Comparison of ENCODE assay signal across 19 cellular contexts in the genomic region with DNA sequence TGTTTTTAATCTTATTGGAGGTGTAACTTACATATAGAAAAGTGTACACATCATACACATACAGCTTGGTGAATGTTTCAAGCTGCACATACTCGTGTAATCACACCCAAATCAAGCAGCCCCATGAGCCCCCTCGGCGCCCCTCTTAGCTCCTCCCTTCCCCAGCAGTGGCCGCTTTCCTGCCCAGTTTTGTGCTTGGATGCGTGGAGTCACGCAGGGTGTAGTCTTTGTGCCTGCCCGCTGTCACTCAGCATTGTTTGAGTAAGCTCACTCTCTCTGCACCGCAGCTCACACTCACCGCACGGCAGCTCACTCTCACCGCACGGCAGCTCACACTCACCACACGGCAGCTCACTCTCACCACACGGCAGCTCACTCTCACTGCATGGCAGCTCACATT.
DNase-seq lines count a peak whose midpoint lies in the region; ATAC-seq and TF ChIP-seq lines count a peak whose summit lies in the region.
"Had no signal": no experiment of that assay in that cellular context is flagged by ENCODE, and none has a peak within 500 bp of the region (broad histone marks: within the 10 kb centered on the region; RNA-seq: fewer than 3 reads in every experiment).

No MANE protein-coding gene starts in this region.

- H4K20me1 ChIP-seq in HCT116 (ENCODE audit: insufficient read depth) (no peaks in the 10 kb centered on the region), OCI-LY7 (ENCODE audit: insufficient read depth, low read length) (no peaks in the 10 kb centered on the region)

- H3K4me2 ChIP-seq in HCT116 (ENCODE audit: low read length) (no peak overlapping the region), OCI-LY7 (ENCODE audit: low read length) (no peak overlapping the region)
- H3K4me2 ChIP-seq: BLaER1 had no signal

- H3K36me3 ChIP-seq in HCT116 (ENCODE audit: control insufficient read depth in 1 of 2, insufficient read depth in 2 of 2, low read length in 2 of 2) (no peaks in the 10 kb centered on the region), OCI-LY7 (ENCODE audit: insufficient read depth, low read length) (peaks cover 43% of the 10 kb centered on the region), sigmoid colon (peaks cover 0 to 21% (median 10%) of the 10 kb centered on the region in 4 donors)

- intact Hi-C loops in HCT116 (cut with micrococcal nuclease) (no loop called here), OCI-LY7 (cut with micrococcal nuclease; ENCODE audit: unreplicated experiment) (no loop called here), dorsolateral prefrontal cortex (cut with DNase I) (no loop called here), sigmoid colon (cut with DNase I) (no loop called here)

- no peaks in the 10 kb centered on the region for H3K9me2 ChIP-seq in HCT116 (ENCODE audit: insufficient read depth)
- H3K9me2 ChIP-seq in OCI-LY7 (ENCODE audit: insufficient read depth, low read length), result no peaks in the 10 kb centered on the region

- H3K4me3 ChIP-seq in HCT116 (replicated peaks in 1 of 2; ENCODE audit: low read depth in 1 of 2, low read length in 2 of 2) (no peak overlapping the region), OCI-LY7 (ENCODE audit: low read depth, low read length, poor library complexity, severe bottlenecking) (no peak overlapping the region), dorsolateral prefrontal cortex (no peak overlapping the region), sigmoid colon (no peak overlapping the region)
- H3K4me3 ChIP-seq: BLaER1 had no signal

- H3K9me3 ChIP-seq in HCT116 (ENCODE audit: control insufficient read depth in 1 of 2, insufficient read depth in 1 of 2, low read depth in 1 of 2, low read length in 2 of 2) (no peaks in the 10 kb centered on the region), OCI-LY7 (ENCODE audit: low read length) (no peaks in the 10 kb centered on the region), sigmoid colon (no peaks in the 10 kb centered on the region)
- H3K9me3 ChIP-seq: BLaER1 had no signal

- whole genome bisulfite sequencing in sigmoid colon, 2 donors, result 89 to 90% methylated on average over 14 of the region's 14 CpGs

- POLR2A ChIA-PET in HCT116 (lab: Charles Lee) (no interaction called here), OCI-LY7 (lab: Charles Lee) (interaction anchor here (0.6 to 0.7 kb wide), 3 partner anchors 292 to 706 kb away, joined by 3 to 7 read pairs (median 3); no protein-coding TSS in a partner anchor)

- H3K27me3 ChIP-seq in HCT116 (ENCODE audit: insufficient read depth, low read length) (no peaks in the 10 kb centered on the region), dorsolateral prefrontal cortex (no peaks in the 10 kb centered on the region), sigmoid colon (no peaks in the 10 kb centered on the region)

- no peak for ATAC-seq in HCT116
- no peak for ATAC-seq in effector memory CD8-positive, alpha-beta T cell (replicated peaks)
- ATAC-seq: PC-3 had no signal

- peaks cover 8% of the 10 kb centered on the region for H3K36me3 Mint-ChIP-seq in effector memory CD8-positive, alpha-beta T cell (ENCODE audit: insufficient read depth)

- no peak overlapping the region for H3K27ac ChIP-seq in HCT116 (ENCODE audit: low read depth, low read length)
- H3K27ac ChIP-seq in OCI-LY7 (ENCODE audit: low read depth, low read length, poor library complexity, severe bottlenecking), result no peak overlapping the region
- peak overlapping the region in 42 of 59 donors; percentile 10 to 97 (median 54) for H3K27ac ChIP-seq in dorsolateral prefrontal cortex
- no peak overlapping the region for H3K27ac ChIP-seq in sigmoid colon
- H3K27ac ChIP-seq: BLaER1 had no signal

- no peaks in the 10 kb centered on the region for H3K4me1 ChIP-seq in HCT116 (ENCODE audit: control insufficient read depth in 1 of 2, insufficient read depth in 2 of 2, low read length in 2 of 2)
- H3K4me1 ChIP-seq in OCI-LY7 (ENCODE audit: insufficient read depth, low read length, poor library complexity, severe bottlenecking), result peaks cover 11% of the 10 kb centered on the region
- H3K4me1 ChIP-seq in sigmoid colon, result no peaks in the 10 kb centered on the region

- no peak overlapping the region for H3K27ac Mint-ChIP-seq in effector memory CD8-positive, alpha-beta T cell
- H3K27ac Mint-ChIP-seq: CD4-positive, CD25-positive, alpha-beta regulatory T cell had no signal

- DNase-seq in HCT116 (ENCODE audit: low read depth, low spot score), result no peak
- no peak for DNase-seq in OCI-LY7 (ENCODE audit: low spot score)
- DNase-seq in dorsolateral prefrontal cortex, result peak in 2 of 10 donors; percentile 17 to 29
- peak; percentile 17 for DNase-seq in sigmoid colon
- DNase-seq in effector memory CD8-positive, alpha-beta T cell, result no peak
- no peak for DNase-seq in central memory CD4-positive, alpha-beta T cell
- no peak for DNase-seq in NCI-H524 (lab: John Stamatoyannopoulos, UW)
- DNase-seq: CD4-positive, CD25-positive, alpha-beta regulatory T cell; DMS153; DND-41; Karpas-422; NCI-H1417 treated with DMSO at 0.1 percent for 48 hours; NCI-H2081; NCI-H2171; NCI-H226; NCI-H510A; PC-3; Right ventricle myocardium superior had no signal

- H3K4me1 Mint-ChIP-seq in effector memory CD8-positive, alpha-beta T cell (ENCODE audit: low read depth in 2 of 2), result peaks cover 0 to 3% of the 10 kb centered on the region in 2 donors
- H3K4me1 Mint-ChIP-seq: CD4-positive, CD25-positive, alpha-beta regulatory T cell had no signal

- H3K9ac ChIP-seq in HCT116 (ENCODE audit: low read length), result no peak overlapping the region
- H3K9ac ChIP-seq: BLaER1 had no signal

- TSS peak; percentile 14 for BruUV-seq in HCT116 (replicated peaks; lab: Mats Ljungman, UMichigan)
- TSS peak; percentile 26 for BruUV-seq in OCI-LY7 (replicated peaks; lab: Mats Ljungman, UMichigan)

- RAD21 ChIA-PET in HCT116 (lab: Charles Lee; ENCODE audit: low non-redundant PET in 1 of 2, low total read pairs in 2 of 2, uncharacterized antibody in 2 of 2, unreplicated experiment in 2 of 2), result no interaction called here

- H3K9me3 Mint-ChIP-seq in effector memory CD8-positive, alpha-beta T cell, result no peaks in the 10 kb centered on the region
- H3K9me3 Mint-ChIP-seq: CD4-positive, CD25-positive, alpha-beta regulatory T cell had no signal

- H3K4me3 Mint-ChIP-seq in effector memory CD8-positive, alpha-beta T cell, result no peak overlapping the region
- H3K4me3 Mint-ChIP-seq: CD4-positive, CD25-positive, alpha-beta regulatory T cell had no signal

- H2AFZ ChIP-seq in HCT116 (ENCODE audit: low read depth, low read length, poor library complexity, severe bottlenecking) (no peak overlapping the region), OCI-LY7 (ENCODE audit: low read length) (no peak overlapping the region)

- TF ChIP-seq EP300 in sigmoid colon (IDR thresholded peaks at IDR 0.05), result no peak

- TF ChIP-seq CTCF in HCT116 (IDR thresholded peaks at IDR 0.05 in 2 of 3, conservative IDR thresholded peaks at IDR 0.05 in 1 of 3; ENCODE audit: borderline replicate concordance in 1 of 3, insufficient read depth in 1 of 3, low read depth in 2 of 3, low read length in 2 of 3), result no peak
- no peak for TF ChIP-seq CTCF in OCI-LY7 (conservative IDR thresholded peaks at IDR 0.05; ENCODE audit: low read length)
- no peak for TF ChIP-seq CTCF in dorsolateral prefrontal cortex (IDR thresholded peaks at IDR 0.05 in 54 of 56, conservative IDR thresholded peaks at IDR 0.05 in 2 of 56; ENCODE audit: low read depth in 1 of 56, partially characterized antibody in 56 of 56)
- TF ChIP-seq CTCF in sigmoid colon (IDR thresholded peaks at IDR 0.05), result no peak

- H3K79me2 ChIP-seq in HCT116 (ENCODE audit: insufficient read depth, low read length), result no peaks in the 10 kb centered on the region
- no peaks in the 10 kb centered on the region for H3K79me2 ChIP-seq in OCI-LY7 (ENCODE audit: insufficient read depth, low read depth, low read length)

- CTCF ChIA-PET in HCT116 (lab: Charles Lee) (no interaction called here), OCI-LY7 (lab: Charles Lee; ENCODE audit: unreplicated experiment) (interaction anchor here (0.6 to 0.7 kb wide), 2 partner anchors 8 to 64 kb away, joined by 4 to 5 read pairs; no protein-coding TSS in a partner anchor)

- no peak for TF ChIP-seq RAD21 in HCT116 (IDR thresholded peaks at IDR 0.05; ENCODE audit: low read depth)

- TF ChIP-seq POLR2A in HCT116 (IDR thresholded peaks at IDR 0.05; ENCODE audit: borderline replicate concordance, extremely low read depth, insufficient read depth, insufficient read length), result no peak
- TF ChIP-seq POLR2A in sigmoid colon (IDR thresholded peaks at IDR 0.05), result no peak

- no peaks in the 10 kb centered on the region for H3K27me3 Mint-ChIP-seq in effector memory CD8-positive, alpha-beta T cell
- H3K27me3 Mint-ChIP-seq: CD4-positive, CD25-positive, alpha-beta regulatory T cell had no signal

TF ChIP-seq in HCT116, 20 proteins besides CTCF, POLR2A, EP300 and RAD21 (continues in another document):
- no peak for TF ChIP-seq SP1 (IDR thresholded peaks at IDR 0.05; ENCODE audit: low read depth)
- TF ChIP-seq EZH2phosphoT487 (IDR thresholded peaks at IDR 0.05; ENCODE audit: borderline replicate concordance), result no peak
- TF ChIP-seq EGR1 (IDR thresholded peaks at IDR 0.05; ENCODE audit: low read depth), result no peak
- TF ChIP-seq EZH2 (IDR thresholded peaks at IDR 0.05), result no peak
- TF ChIP-seq YY1 (IDR thresholded peaks at IDR 0.05; ENCODE audit: extremely low read depth, insufficient replicate concordance, low read depth, low read length), result no peak
- TF ChIP-seq JUND (IDR thresholded peaks at IDR 0.05), result no peak
- TF ChIP-seq, protein P1, sequence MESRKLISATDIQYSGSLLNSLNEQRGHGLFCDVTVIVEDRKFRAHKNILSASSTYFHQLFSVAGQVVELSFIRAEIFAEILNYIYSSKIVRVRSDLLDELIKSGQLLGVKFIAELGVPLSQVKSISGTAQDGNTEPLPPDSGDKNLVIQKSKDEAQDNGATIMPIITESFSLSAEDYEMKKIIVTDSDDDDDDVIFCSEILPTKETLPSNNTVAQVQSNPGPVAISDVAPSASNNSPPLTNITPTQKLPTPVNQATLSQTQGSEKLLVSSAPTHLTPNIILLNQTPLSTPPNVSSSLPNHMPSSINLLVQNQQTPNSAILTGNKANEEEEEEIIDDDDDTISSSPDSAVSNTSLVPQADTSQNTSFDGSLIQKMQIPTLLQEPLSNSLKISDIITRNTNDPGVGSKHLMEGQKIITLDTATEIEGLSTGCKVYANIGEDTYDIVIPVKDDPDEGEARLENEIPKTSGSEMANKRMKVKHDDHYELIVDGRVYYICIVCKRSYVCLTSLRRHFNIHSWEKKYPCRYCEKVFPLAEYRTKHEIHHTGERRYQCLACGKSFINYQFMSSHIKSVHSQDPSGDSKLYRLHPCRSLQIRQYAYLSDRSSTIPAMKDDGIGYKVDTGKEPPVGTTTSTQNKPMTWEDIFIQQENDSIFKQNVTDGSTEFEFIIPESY (IDR thresholded peaks at IDR 0.05; ENCODE audit: extremely low read depth, insufficient replicate concordance, low read length), result no peak
- TF ChIP-seq ZNF274 (IDR thresholded peaks at IDR 0.05; ENCODE audit: low read depth, low read length), result no peak
- no peak for TF ChIP-seq POLR2AphosphoS5 (IDR thresholded peaks at IDR 0.05; ENCODE audit: low read depth, low read length)
- no peak for TF ChIP-seq CEBPB (IDR thresholded peaks at IDR 0.05; ENCODE audit: low read depth)
- no peak for TF ChIP-seq SRF (IDR thresholded peaks at IDR 0.05; ENCODE audit: low read depth)

Comparison
In these comparisons a context has a peak if more than half of its experiments do, and no peak if none do; other contexts are left out.
1. H3K27ac ChIP-seq: peak in dorsolateral prefrontal cortex (42 of 59); none in HCT116 (single experiment), OCI-LY7 (single experiment) and sigmoid colon (0 of 4).